Comparison of ENCODE assay signal across 24 cellular contexts in the genomic region with DNA sequence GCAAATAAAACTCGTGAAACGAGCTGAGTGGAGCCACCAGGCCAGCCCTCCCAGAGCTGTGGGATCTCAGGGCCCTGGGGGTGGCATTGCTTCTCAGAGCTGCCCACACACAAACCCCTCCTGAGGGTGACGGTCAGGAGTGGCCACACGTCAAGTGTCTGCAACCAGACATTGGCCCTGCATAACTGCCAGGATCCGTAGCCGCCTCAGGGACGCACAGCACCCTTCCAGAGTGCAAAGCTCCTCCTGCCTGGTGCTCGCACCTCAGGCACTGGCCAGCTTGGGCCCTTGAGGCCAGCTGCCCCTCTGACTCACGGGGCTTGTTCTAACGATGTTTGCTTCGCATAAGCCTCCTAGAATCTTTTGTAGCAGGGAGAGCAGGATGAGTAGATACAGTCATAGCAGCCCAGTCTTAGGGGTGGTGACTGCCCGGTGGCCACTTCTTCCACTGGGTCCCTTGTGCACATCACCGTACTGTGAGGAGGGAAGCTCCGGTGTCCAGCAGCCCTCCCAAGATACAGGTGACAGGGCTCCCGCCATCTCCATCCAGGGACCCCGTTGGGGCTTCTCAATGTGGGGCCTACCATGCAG. TPM values are rescaled to one million over a fixed set of nuclear protein-coding genes. Genes with fewer than 3 reads are reported as not detected.
DNase-seq lines count a peak whose midpoint lies in the region; ATAC-seq and TF ChIP-seq lines count a peak whose summit lies in the region.
"Had no signal": no experiment of that assay in that cellular context is flagged by ENCODE, and none has a peak within 500 bp of the region (broad histone marks: within the 10 kb centered on the region; RNA-seq: fewer than 3 reads in every experiment).

No MANE protein-coding gene starts in this region.

- H3K4me3 ChIP-seq in H7 (ENCODE audit: insufficient read depth, low read depth, low read length) = no peak overlapping the region
- H3K4me3 ChIP-seq: GM23338, mucosa of descending colon had no signal

- ATAC-seq in GM18867 (IDR thresholded peaks at IDR 0.05; ENCODE audit: unreplicated experiment) = no peak
- no peak for ATAC-seq in GM21717 (IDR thresholded peaks at IDR 0.05; ENCODE audit: unreplicated experiment)
- no peak for ATAC-seq in GM18517 (IDR thresholded peaks at IDR 0.05; ENCODE audit: unreplicated experiment)
- ATAC-seq: GM23338, mucosa of descending colon had no signal

- no peak for TF ChIP-seq CTCF in osteocyte (IDR thresholded peaks at IDR 0.05)

- H3K4me3 Mint-ChIP-seq in osteocyte (ENCODE audit: unreplicated experiment) = no peak overlapping the region
- H3K4me3 Mint-ChIP-seq: activated CD4-positive, alpha-beta T cell treated with anti-CD3 and anti-CD28 coated beads, Interleukin-2, amount 10 ng/mL, durations not matched to agents 24 days and 14 days; GM23338 had no signal

- H3K27ac Mint-ChIP-seq in osteocyte (ENCODE audit: unreplicated experiment) = no peak overlapping the region
- H3K27ac Mint-ChIP-seq: activated CD4-positive, alpha-beta T cell treated with anti-CD3 and anti-CD28 coated beads, Interleukin-2, amount 10 ng/mL, durations not matched to agents 24 days and 14 days; GM23338 had no signal

- peaks cover 9% of the 10 kb centered on the region for H3K4me1 Mint-ChIP-seq in osteocyte (ENCODE audit: unreplicated experiment)

- H3K36me3 ChIP-seq in H7 (replicated peaks; ENCODE audit: control insufficient read depth, insufficient read depth, low read length) = no peaks in the 10 kb centered on the region
- H3K36me3 ChIP-seq: BE2C had no signal

- H3K9me3 Mint-ChIP-seq in osteocyte (ENCODE audit: unreplicated experiment) = no peaks in the 10 kb centered on the region
- H3K9me3 Mint-ChIP-seq: activated CD4-positive, alpha-beta T cell treated with anti-CD3 and anti-CD28 coated beads, Interleukin-2, amount 10 ng/mL, durations not matched to agents 24 days and 14 days had no signal

- H3K27me3 Mint-ChIP-seq in osteocyte (ENCODE audit: unreplicated experiment) = peaks cover 42% of the 10 kb centered on the region

- peaks cover 58% of the 10 kb centered on the region for H3K27me3 ChIP-seq in H7 (ENCODE audit: control insufficient read depth, insufficient read depth, low read length)

- H3K36me3 Mint-ChIP-seq in osteocyte (ENCODE audit: unreplicated experiment) = no peaks in the 10 kb centered on the region

- DNase-seq in DMS53 (lab: John Stamatoyannopoulos, UW) (peak; percentile 50), DMS53 treated with DMSO at 0.1 percent for 48 hours (lab: John Stamatoyannopoulos, UW; ENCODE audit: unreplicated experiment) (no peak), H7 (peak; percentile 30), ecto neural progenitor cell (ENCODE audit: low spot score) (peak; percentile 43), osteocyte (ENCODE audit: extremely low spot score, unreplicated experiment) (peak; percentile 72)
- DNase-seq: activated CD4-positive, alpha-beta T cell treated with anti-CD3 and anti-CD28 coated beads, Interleukin-2, amount 10 ng/mL, durations not matched to agents 24 days and 14 days; activated naive CD4-positive, alpha-beta T cell; BE2C; COR-L47; EL; glutamatergic neuron; MM.1S; mucosa of descending colon; NCI-H146; NCI-H2171; NCI-H526; stimulated activated CD4-positive, alpha-beta T cell treated with anti-CD3 and anti-CD28 coated beads, Interleukin-12 subunit alpha, Interleukin-12 subunit beta, amount 100 ng/mL, for 4 hours; T-helper 1 cell had no signal

RNA-seq across cellular contexts. Expression of gene WNT3A, which starts 5.0 kb away (rescaled TPM):
- total RNA-seq in H7 (2014; rRNA removed; shearing (Covaris generic)) = 0.31 and 0.33 TPM in 2 replicates
- not detected in 2 replicates for total RNA-seq in osteocyte
- total RNA-seq: activated CD4-positive, alpha-beta T cell treated with anti-CD3 and anti-CD28 coated beads, Interleukin-2, amount 10 ng/mL, durations not matched to agents 24 days and 14 days; aorta; mucosa of descending colon; urinary bladder had no signal
